8 cellular contexts compared by ENCODE assay signal in the genomic region with DNA sequence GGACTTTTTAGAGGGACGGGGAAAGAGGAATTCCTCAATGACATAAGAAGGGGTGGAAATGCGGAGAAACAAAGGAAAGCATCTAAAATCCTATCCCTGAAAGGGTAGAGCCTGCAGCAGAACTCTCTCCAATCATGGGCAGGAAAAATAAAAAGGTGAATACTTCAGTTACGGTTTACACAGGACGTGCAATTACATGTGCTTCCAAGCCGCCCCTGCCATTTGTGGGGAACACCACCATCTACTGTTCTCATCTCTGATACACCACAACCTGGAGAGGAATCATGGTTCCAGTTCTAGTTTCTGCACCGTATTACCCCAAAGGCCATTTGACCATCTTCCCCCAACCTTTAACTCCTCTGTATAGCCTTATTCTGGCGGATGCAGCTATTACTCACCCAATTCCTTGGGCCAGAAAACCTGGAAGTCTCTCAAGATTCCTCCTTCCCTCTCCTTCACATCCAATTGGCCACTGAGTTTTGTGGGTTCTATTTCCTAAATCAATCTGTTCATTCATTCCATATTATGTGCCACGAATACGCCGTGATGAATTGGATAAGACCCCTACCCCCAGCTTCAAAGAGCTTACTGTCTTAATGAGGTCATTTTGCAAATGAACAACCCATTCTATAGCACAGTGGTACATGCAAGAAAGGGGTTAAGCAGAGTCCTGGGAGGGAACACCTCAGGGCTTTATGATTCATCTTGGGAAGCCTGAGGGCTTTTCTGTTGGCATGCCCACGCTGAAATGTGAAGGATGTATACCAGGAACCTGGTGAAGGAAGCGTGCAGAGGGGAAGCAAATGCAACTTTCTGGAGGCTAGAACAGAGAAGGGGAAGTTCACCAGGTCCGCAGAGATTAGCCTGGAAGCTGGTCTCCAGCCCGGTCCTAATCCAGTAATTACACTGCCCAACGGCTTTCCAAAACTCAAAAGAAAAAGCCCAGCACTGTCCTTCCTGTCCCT. TPM values are rescaled to one million over a fixed set of nuclear protein-coding genes. Genes with fewer than 3 reads are reported as not detected.
DNase-seq lines count a peak whose midpoint lies in the region; ATAC-seq and TF ChIP-seq lines count a peak whose summit lies in the region.

No MANE protein-coding gene starts in this region.

- no peaks in the 10 kb centered on the region for H3K9me3 ChIP-seq in hepatocyte (ENCODE audit: low read depth)

- no peak overlapping the region for H3K4me3 ChIP-seq in hepatocyte

- WGBS in hepatocyte (ENCODE audit: low lambda C conversion rate, missing lambda C conversion rate): 68% methylated on average over 15 of the region's 15 CpGs

- H3K4me1 ChIP-seq in hepatocyte (ENCODE audit: insufficient read depth): no peaks in the 10 kb centered on the region

- peaks cover 10% of the 10 kb centered on the region for H3K79me2 ChIP-seq in hepatocyte

- no peak overlapping the region for H2AFZ ChIP-seq in hepatocyte

- no peaks in the 10 kb centered on the region for H3K9me3 Mint-ChIP-seq in T-helper 2 cell treated with Interferon-gamma antibody and Interleukin-4, amounts not matched to agents 5 μg/mL and 100 μg/mL, for 36 hours

- no peaks in the 10 kb centered on the region for H4K20me1 ChIP-seq in hepatocyte (ENCODE audit: insufficient read depth, poor library complexity, severe bottlenecking)

- no peak overlapping the region for H3K27ac Mint-ChIP-seq in T-helper 2 cell treated with Interferon-gamma antibody and Interleukin-4, amounts not matched to agents 5 μg/mL and 100 μg/mL, for 36 hours

- H3K4me1 Mint-ChIP-seq in T-helper 2 cell treated with Interferon-gamma antibody and Interleukin-4, amounts not matched to agents 5 μg/mL and 100 μg/mL, for 36 hours (ENCODE audit: low read depth): peaks cover 11% of the 10 kb centered on the region

- DNase-seq in T-helper 2 cell treated with Interferon-gamma antibody and Interleukin-4, amounts not matched to agents 5 μg/mL and 100 μg/mL, for 36 hours (ENCODE audit: low spot score): no peak
- DNase-seq in T-helper 2 cell: no peak
- peak; percentile 7 for DNase-seq in T1000 (lab: John Stamatoyannopoulos, UW)
- peak; percentile 16 for DNase-seq in hepatocyte (ENCODE audit: low spot score)
- DNase-seq in substantia nigra (lab: John Stamatoyannopoulos, UW): peak in 1 of 49 donors; percentile 0
- DNase-seq in NCI-H2171 treated with DMSO at 0.1 percent for 48 hours (lab: John Stamatoyannopoulos, UW): no peak

- ATAC-seq in GM21737 (IDR thresholded peaks at IDR 0.05; ENCODE audit: unreplicated experiment) (no peak), HG03442 (IDR thresholded peaks at IDR 0.05; ENCODE audit: unreplicated experiment) (no peak)

- H3K27ac ChIP-seq in hepatocyte (no peak overlapping the region), substantia nigra (ENCODE audit: low read depth, low read length, poor library complexity, severe bottlenecking) (peak overlapping the region; percentile 80)

- H3K4me2 ChIP-seq in hepatocyte: peak overlapping the region; percentile 83

- no peaks in the 10 kb centered on the region for H3K36me3 ChIP-seq in hepatocyte (replicated peaks; ENCODE audit: insufficient read depth, low read depth)

- no peak for TF ChIP-seq CTCF in hepatocyte (IDR thresholded peaks at IDR 0.05; ENCODE audit: poor library complexity)

- H3K4me3 Mint-ChIP-seq in T-helper 2 cell treated with Interferon-gamma antibody and Interleukin-4, amounts not matched to agents 5 μg/mL and 100 μg/mL, for 36 hours: peak overlapping the region; percentile 68

- H3K27me3 ChIP-seq in hepatocyte: no peaks in the 10 kb centered on the region

- peaks cover 12% of the 10 kb centered on the region for H3K36me3 Mint-ChIP-seq in T-helper 2 cell treated with Interferon-gamma antibody and Interleukin-4, amounts not matched to agents 5 μg/mL and 100 μg/mL, for 36 hours (ENCODE audit: low read depth)

- no peaks in the 10 kb centered on the region for H3K9me2 ChIP-seq in hepatocyte (replicated peaks; ENCODE audit: insufficient read depth)

- H3K27me3 Mint-ChIP-seq in T-helper 2 cell treated with Interferon-gamma antibody and Interleukin-4, amounts not matched to agents 5 μg/mL and 100 μg/mL, for 36 hours (ENCODE audit: low read depth): peaks cover 29% of the 10 kb centered on the region

RNA-seq across cellular contexts. Expression of gene MSL3, which starts 1.4 kb away (rescaled TPM):
- total RNA-seq in hepatocyte: 17.4 and 17.8 TPM in 2 replicates
- polyA plus RNA-seq in hepatocyte: 13.3 and 19.7 TPM in 2 replicates

Comparison
In these comparisons a context has a peak if more than half of its experiments do, and no peak if none do; other contexts are left out.
1. DNase-seq: peak in T1000 (single experiment) and hepatocyte (single experiment); none in T-helper 2 cell treated with Interferon-gamma antibody and Interleukin-4, amounts not matched to agents 5 μg/mL and 100 μg/mL, for 36 hours (single experiment), T-helper 2 cell (0 of 5) and NCI-H2171 treated with DMSO at 0.1 percent for 48 hours (single experiment).